In genomic region chr21:44950016-44950326, GRCh38 we compare ENCODE assay signal across 1 cellular context.
TF ChIP-seq lines count a peak whose summit lies in the region.

No MANE protein-coding gene starts in this region.

TF ChIP-seq in HepG2, 621 proteins besides CTCF, POLR2A, EP300 and RAD21 (continued from another document):
- TF ChIP-seq, protein P1, sequence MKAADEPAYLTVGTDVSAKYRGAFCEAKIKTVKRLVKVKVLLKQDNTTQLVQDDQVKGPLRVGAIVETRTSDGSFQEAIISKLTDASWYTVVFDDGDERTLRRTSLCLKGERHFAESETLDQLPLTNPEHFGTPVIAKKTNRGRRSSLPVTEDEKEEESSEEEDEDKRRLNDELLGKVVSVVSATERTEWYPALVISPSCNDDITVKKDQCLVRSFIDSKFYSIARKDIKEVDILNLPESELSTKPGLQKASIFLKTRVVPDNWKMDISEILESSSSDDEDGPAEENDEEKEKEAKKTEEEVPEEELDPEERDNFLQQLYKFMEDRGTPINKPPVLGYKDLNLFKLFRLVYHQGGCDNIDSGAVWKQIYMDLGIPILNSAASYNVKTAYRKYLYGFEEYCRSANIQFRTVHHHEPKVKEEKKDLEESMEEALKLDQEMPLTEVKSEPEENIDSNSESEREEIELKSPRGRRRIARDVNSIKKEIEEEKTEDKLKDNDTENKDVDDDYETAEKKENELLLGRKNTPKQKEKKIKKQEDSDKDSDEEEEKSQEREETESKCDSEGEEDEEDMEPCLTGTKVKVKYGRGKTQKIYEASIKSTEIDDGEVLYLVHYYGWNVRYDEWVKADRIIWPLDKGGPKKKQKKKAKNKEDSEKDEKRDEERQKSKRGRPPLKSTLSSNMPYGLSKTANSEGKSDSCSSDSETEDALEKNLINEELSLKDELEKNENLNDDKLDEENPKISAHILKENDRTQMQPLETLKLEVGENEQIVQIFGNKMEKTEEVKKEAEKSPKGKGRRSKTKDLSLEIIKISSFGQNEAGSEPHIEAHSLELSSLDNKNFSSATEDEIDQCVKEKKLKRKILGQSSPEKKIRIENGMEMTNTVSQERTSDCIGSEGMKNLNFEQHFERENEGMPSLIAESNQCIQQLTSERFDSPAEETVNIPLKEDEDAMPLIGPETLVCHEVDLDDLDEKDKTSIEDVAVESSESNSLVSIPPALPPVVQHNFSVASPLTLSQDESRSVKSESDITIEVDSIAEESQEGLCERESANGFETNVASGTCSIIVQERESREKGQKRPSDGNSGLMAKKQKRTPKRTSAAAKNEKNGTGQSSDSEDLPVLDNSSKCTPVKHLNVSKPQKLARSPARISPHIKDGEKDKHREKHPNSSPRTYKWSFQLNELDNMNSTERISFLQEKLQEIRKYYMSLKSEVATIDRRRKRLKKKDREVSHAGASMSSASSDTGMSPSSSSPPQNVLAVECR (CRISPR knock-in tag; IDR thresholded peaks at IDR 0.05; ENCODE audit: borderline replicate concordance) = peak; percentile 1; the same call in 1 of the 2 replicates
- no peak for TF ChIP-seq LCORL (IDR thresholded peaks at IDR 0.05)
- 0 out of 2 replicates have a peak, but pooled peaks have one; percentile 2 for TF ChIP-seq LCORL (CRISPR knock-in tag; IDR thresholded peaks at IDR 0.05)
- 0 out of 2 replicates have a peak, but pooled peaks have one; percentile 2 for TF ChIP-seq MED1 (CRISPR knock-in tag; IDR thresholded peaks at IDR 0.05)
- TF ChIP-seq, protein P2, sequence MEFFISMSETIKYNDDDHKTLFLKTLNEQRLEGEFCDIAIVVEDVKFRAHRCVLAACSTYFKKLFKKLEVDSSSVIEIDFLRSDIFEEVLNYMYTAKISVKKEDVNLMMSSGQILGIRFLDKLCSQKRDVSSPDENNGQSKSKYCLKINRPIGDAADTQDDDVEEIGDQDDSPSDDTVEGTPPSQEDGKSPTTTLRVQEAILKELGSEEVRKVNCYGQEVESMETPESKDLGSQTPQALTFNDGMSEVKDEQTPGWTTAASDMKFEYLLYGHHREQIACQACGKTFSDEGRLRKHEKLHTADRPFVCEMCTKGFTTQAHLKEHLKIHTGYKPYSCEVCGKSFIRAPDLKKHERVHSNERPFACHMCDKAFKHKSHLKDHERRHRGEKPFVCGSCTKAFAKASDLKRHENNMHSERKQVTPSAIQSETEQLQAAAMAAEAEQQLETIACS (CRISPR knock-in tag; IDR thresholded peaks at IDR 0.05) = no peak
- no peak for TF ChIP-seq ZNF18 (CRISPR knock-in tag; IDR thresholded peaks at IDR 0.05; ENCODE audit: insufficient replicate concordance)
- TF ChIP-seq, protein P3, sequence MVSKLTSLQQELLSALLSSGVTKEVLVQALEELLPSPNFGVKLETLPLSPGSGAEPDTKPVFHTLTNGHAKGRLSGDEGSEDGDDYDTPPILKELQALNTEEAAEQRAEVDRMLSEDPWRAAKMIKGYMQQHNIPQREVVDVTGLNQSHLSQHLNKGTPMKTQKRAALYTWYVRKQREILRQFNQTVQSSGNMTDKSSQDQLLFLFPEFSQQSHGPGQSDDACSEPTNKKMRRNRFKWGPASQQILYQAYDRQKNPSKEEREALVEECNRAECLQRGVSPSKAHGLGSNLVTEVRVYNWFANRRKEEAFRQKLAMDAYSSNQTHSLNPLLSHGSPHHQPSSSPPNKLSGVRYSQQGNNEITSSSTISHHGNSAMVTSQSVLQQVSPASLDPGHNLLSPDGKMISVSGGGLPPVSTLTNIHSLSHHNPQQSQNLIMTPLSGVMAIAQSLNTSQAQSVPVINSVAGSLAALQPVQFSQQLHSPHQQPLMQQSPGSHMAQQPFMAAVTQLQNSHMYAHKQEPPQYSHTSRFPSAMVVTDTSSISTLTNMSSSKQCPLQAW (CRISPR knock-in tag; IDR thresholded peaks at IDR 0.05) = peak; percentile 13; the same call in 1 of the 2 replicates
- TF ChIP-seq ZNF841 (CRISPR knock-in tag; IDR thresholded peaks at IDR 0.05; ENCODE audit: borderline replicate concordance) = no peak
